17 cellular contexts compared by ENCODE assay signal in genomic region chr1:244164563-244164890, GRCh38.
DNase-seq lines count a peak whose midpoint lies in the region; ATAC-seq and TF ChIP-seq lines count a peak whose summit lies in the region.
"Had no signal": no experiment of that assay in that cellular context is flagged by ENCODE, and none has a peak within 500 bp of the region (broad histone marks: within the 10 kb centered on the region; RNA-seq: fewer than 3 reads in every experiment).

No MANE protein-coding gene starts in this region.

- TF ChIP-seq POLR2A in breast epithelium (IDR thresholded peaks at IDR 0.05) (no peak), spleen (IDR thresholded peaks at IDR 0.05) (no peak)

- H3F3A ChIP-seq in PC-9 (ENCODE audit: insufficient read depth, low read depth), result peaks cover 34% of the 10 kb centered on the region

- no peak for DNase-seq in mammary epithelial cell
- DNase-seq in breast epithelium (ENCODE audit: low spot score in 2 of 2), result no peak
- no peak for DNase-seq in PC-9
- no peak for DNase-seq in left lung
- no peak for DNase-seq in spleen
- DNase-seq in dorsolateral prefrontal cortex, result no peak
- DNase-seq in activated naive CD4-positive, alpha-beta T cell treated with Interleukin-2 at 50 U/mL for 16 hours, result no peak
- no peak for DNase-seq in NCI-H2029 treated with DMSO at 0.1 percent for 48 hours (lab: John Stamatoyannopoulos, UW)
- DNase-seq: activated CD4-positive, alpha-beta memory T cell treated with anti-CD3 and anti-CD28 coated beads, Interleukin-2, amount 10 ng/mL, durations not matched to agents 7 days and 5 days; activated T-cell treated with anti-CD3 and anti-CD28 coated beads, Interleukin-2, amount 50 U/mL, for 24 hours; CD4-positive, alpha-beta memory T cell; KBM-7; NK-92 treated with Interleukin-12 subunit alpha and Interleukin-12 subunit beta, amount 100 ng/mL, for 24 hours; stimulated activated naive CD8-positive, alpha-beta T cell treated with anti-CD3 and anti-CD28 coated beads, Interleukin-15, Interleukin-2, amounts not matched to agents 100 U/mL and 50 U/mL, for 24 hours; T-helper 17 cell; WERI-Rb-1 had no signal

- no peaks in the 10 kb centered on the region for H3K9me2 ChIP-seq in PC-9 (ENCODE audit: insufficient read depth)

- H3K27ac ChIP-seq in mammary epithelial cell (ENCODE audit: insufficient read depth, low read depth, low read length) (peak overlapping the region; percentile 56), breast epithelium (peak overlapping the region in 1 of 2 donors; percentile 46), PC-9 (peak overlapping the region; percentile 83), left lung (peak overlapping the region; percentile 46 to 72), spleen (peak overlapping the region in 6 of 8 donors; percentile 52 to 75 (median 57)), dorsolateral prefrontal cortex (peak overlapping the region in 6 of 59 donors; percentile 14 to 38 (median 26))
- H3K27ac ChIP-seq: WERI-Rb-1 had no signal

- H2AFZ ChIP-seq in mammary epithelial cell (ENCODE audit: low read depth, low read length) (peak overlapping the region; percentile 81), PC-9 (no peak overlapping the region)
- H2AFZ ChIP-seq: GM23338 had no signal

- H3K27me3 ChIP-seq in mammary epithelial cell (ENCODE audit: insufficient read depth, low read length) (no peaks in the 10 kb centered on the region), breast epithelium (no peaks in the 10 kb centered on the region), PC-9 (ENCODE audit: insufficient read depth, low read depth) (no peaks in the 10 kb centered on the region), left lung (no peaks in the 10 kb centered on the region), spleen (replicated peaks in 1 of 7) (no peaks in the 10 kb centered on the region), dorsolateral prefrontal cortex (no peaks in the 10 kb centered on the region)

- in situ Hi-C loops in mammary epithelial cell (cut with MboI; ENCODE audit: low sequenced_read_pairs in 2 of 2), result no loop called here

- dilution Hi-C loops in mammary epithelial cell (cut with HindIII; ENCODE audit: low sequenced_read_pairs), result no loop called here

- H3K4me3 ChIP-seq in mammary epithelial cell (replicated peaks in 1 of 3; ENCODE audit: insufficient read depth in 1 of 3, low read depth in 2 of 3, low read length in 3 of 3), result no peak overlapping the region
- H3K4me3 ChIP-seq in breast epithelium, result no peak overlapping the region
- H3K4me3 ChIP-seq in PC-9, result no peak overlapping the region
- no peak overlapping the region for H3K4me3 ChIP-seq in left lung
- no peak overlapping the region for H3K4me3 ChIP-seq in spleen
- no peak overlapping the region for H3K4me3 ChIP-seq in dorsolateral prefrontal cortex
- H3K4me3 ChIP-seq: GM23338 had no signal

- ATAC-seq in left lung, result no peak
- ATAC-seq: stimulated activated naive CD8-positive, alpha-beta T cell treated with anti-CD3 and anti-CD28 coated beads, Interleukin-15, Interleukin-2, amounts not matched to agents 100 U/mL and 50 U/mL, for 24 hours; T-helper 17 cell had no signal

- H3K9me3 ChIP-seq in mammary epithelial cell (replicated peaks; ENCODE audit: insufficient read depth, low read length) (no peaks in the 10 kb centered on the region), breast epithelium (no peaks in the 10 kb centered on the region), PC-9 (ENCODE audit: insufficient read depth, low read depth) (no peaks in the 10 kb centered on the region), left lung (no peaks in the 10 kb centered on the region), spleen (no peaks in the 10 kb centered on the region)

- H3K4me1 ChIP-seq in mammary epithelial cell (ENCODE audit: insufficient read depth, low read length) (peaks cover 30% of the 10 kb centered on the region), breast epithelium (no peaks in the 10 kb centered on the region), PC-9 (replicated peaks; ENCODE audit: insufficient read depth) (peaks cover 49% of the 10 kb centered on the region), left lung (peaks cover 0 to 3% of the 10 kb centered on the region in 2 donors), spleen (peaks cover 0 to 14% (median 0%) of the 10 kb centered on the region in 6 donors)

- no peaks in the 10 kb centered on the region for H3K36me3 ChIP-seq in mammary epithelial cell (ENCODE audit: insufficient read depth, low read length)
- no peaks in the 10 kb centered on the region for H3K36me3 ChIP-seq in breast epithelium
- no peaks in the 10 kb centered on the region for H3K36me3 ChIP-seq in PC-9 (ENCODE audit: low read depth)
- no peaks in the 10 kb centered on the region for H3K36me3 ChIP-seq in left lung
- no peaks in the 10 kb centered on the region for H3K36me3 ChIP-seq in spleen
- H3K36me3 ChIP-seq: WERI-Rb-1 had no signal

- H3K79me2 ChIP-seq in mammary epithelial cell (ENCODE audit: insufficient read depth, low read length) (no peaks in the 10 kb centered on the region), PC-9 (ENCODE audit: low read depth) (no peaks in the 10 kb centered on the region)

- BruUV-seq in mammary epithelial cell (replicated peaks; lab: Mats Ljungman, UMichigan), result no TSS peak
- TSS peak; percentile 84 for BruUV-seq in PC-9 (replicated peaks; lab: Mats Ljungman, UMichigan)

- WGBS in mammary epithelial cell (ENCODE audit: low coverage, missing lambda C conversion rate), result 87% methylated on average over 3 of the region's 3 CpGs
- 54 to 88% (median 85%) methylated on average over 3 of the region's 3 CpGs for WGBS in spleen, 5 donors

- no peaks in the 10 kb centered on the region for H4K20me1 ChIP-seq in mammary epithelial cell (ENCODE audit: insufficient read depth, low read length)
- H4K20me1 ChIP-seq in PC-9 (ENCODE audit: insufficient read depth), result no peaks in the 10 kb centered on the region

- peak overlapping the region; percentile 87 for H3K4me2 ChIP-seq in mammary epithelial cell (ENCODE audit: insufficient read depth, low read depth, low read length)
- peak overlapping the region; percentile 55 for H3K4me2 ChIP-seq in PC-9
- H3K4me2 ChIP-seq: GM23338 had no signal

- no peak overlapping the region for H3K9ac ChIP-seq in mammary epithelial cell (ENCODE audit: insufficient read depth, low read length)

- CTCF ChIA-PET in mammary epithelial cell (lab: Charles Lee; ENCODE audit: low non-redundant PET), result no interaction called here
- CTCF ChIA-PET in PC-9 (lab: Charles Lee), result no interaction called here

- no peak for TF ChIP-seq CTCF in mammary epithelial cell (conservative IDR thresholded peaks at IDR 0.05 in 1 of 2, IDR thresholded peaks at IDR 0.05 in 1 of 2; ENCODE audit: extremely low read depth in 1 of 2, insufficient read depth in 1 of 2, low read depth in 1 of 2, low read length in 2 of 2)
- TF ChIP-seq CTCF in breast epithelium (IDR thresholded peaks at IDR 0.05), result no peak
- TF ChIP-seq CTCF in PC-9 (conservative IDR thresholded peaks at IDR 0.05), result no peak
- TF ChIP-seq CTCF in left lung (IDR thresholded peaks at IDR 0.05), result no peak
- no peak for TF ChIP-seq CTCF in spleen (IDR thresholded peaks at IDR 0.05 in 8 of 11, conservative IDR thresholded peaks at IDR 0.05 in 3 of 11)
- TF ChIP-seq CTCF in dorsolateral prefrontal cortex (IDR thresholded peaks at IDR 0.05 in 54 of 56, conservative IDR thresholded peaks at IDR 0.05 in 2 of 56; ENCODE audit: low read depth in 1 of 56, partially characterized antibody in 56 of 56), result no peak

- POLR2A ChIA-PET in PC-9 (lab: Charles Lee; ENCODE audit: unreplicated experiment), result no interaction called here

- intact Hi-C loops in mammary epithelial cell (cut with micrococcal nuclease) (no loop called here), breast epithelium (cut with DNase I; ENCODE audit: low total_unique reads) (no loop called here), PC-9 (cut with micrococcal nuclease; ENCODE audit: unreplicated experiment) (loop anchor here (1.0 to 2.0 kb wide), 5 partner anchors 50 to 313 kb away; no protein-coding TSS in a partner anchor), left lung (cut with DNase I) (no loop called here), spleen (cut with DNase I; ENCODE audit: low total_unique reads) (no loop called here), dorsolateral prefrontal cortex (cut with DNase I) (no loop called here)
